Comparison of ENCODE assay signal across 8 cellular contexts in genomic region chr14:99793213-99794155, GRCh38.
DNase-seq lines count a peak whose midpoint lies in the region; ATAC-seq and TF ChIP-seq lines count a peak whose summit lies in the region.

Gene EML1 (plus strand): TSS chr14:99793413. CDS start chr14:99793477, 64 bp downstream.

- DNase-seq in AG09319 (ENCODE audit: extremely low read depth, low read depth) = peak; percentile 54
- peak; percentile 84 for DNase-seq in NCI-H82 (lab: John Stamatoyannopoulos, UW)
- peak; percentile 50 for DNase-seq in activated T-cell treated with anti-CD3 and anti-CD28 coated beads for 4 hours
- DNase-seq in epidermal melanocyte (ENCODE audit: insufficient read length, low spot score) = peak; percentile 95
- peak; percentile 83 for DNase-seq in midbrain (lab: John Stamatoyannopoulos, UW)
- peak; percentile 64 to 66 for DNase-seq in stimulated activated CD8-positive, alpha-beta memory T cell treated with anti-CD3 and anti-CD28 coated beads, Interleukin-15, amount 100 ng/mL, for 48 hours (ENCODE audit: low read depth in 2 of 2)

- no peak; the same call in 1 of the 2 replicates for TF ChIP-seq CTCF in AG09319 (IDR thresholded peaks at IDR 0.05; ENCODE audit: low read depth, low read length)

- ATAC-seq in GM19023 (IDR thresholded peaks at IDR 0.05; ENCODE audit: unreplicated experiment) (peak; percentile 96), HG03175 (IDR thresholded peaks at IDR 0.05; ENCODE audit: unreplicated experiment) (peak; percentile 91)

Comparison
In these comparisons a context has a peak if more than half of its experiments do, and no peak if none do; other contexts are left out.
1. Peak in every context shown above with its lines: DNase-seq and ATAC-seq.